Comparison of ENCODE assay signal across 1 cellular context in genomic region chrX:131944936-131945902, GRCh38.
TF ChIP-seq lines count a peak whose summit lies in the region.

No MANE protein-coding gene starts in this region.

TF ChIP-seq in K562, 482 proteins besides CTCF, POLR2A, EP300 and RAD21 (continued from another document and continues in another):
- TF ChIP-seq BCLAF1 (IDR thresholded peaks at IDR 0.05; ENCODE audit: borderline replicate concordance in 1 of 2, control insufficient read depth in 1 of 2, low read depth in 2 of 2, low read length in 1 of 2) (no peak), CREB1 (IDR thresholded peaks at IDR 0.05) (no peak), CREB1 (CRISPR knock-in tag; IDR thresholded peaks at IDR 0.05) (no peak), XRCC5 (IDR thresholded peaks at IDR 0.05; ENCODE audit: low read depth, low read length) (no peak), ZNF324 (CRISPR knock-in tag; IDR thresholded peaks at IDR 0.05) (no peak), C11orf30 (IDR thresholded peaks at IDR 0.05; ENCODE audit: low read depth) (no peak), USF1 (CRISPR knock-in tag; IDR thresholded peaks at IDR 0.05) (no peak), SUPT5H (IDR thresholded peaks at IDR 0.05) (no peak), JUN (IDR thresholded peaks at IDR 0.05; ENCODE audit: borderline replicate concordance, low read depth, low read length) (no peak), JUN (CRISPR knock-in tag; IDR thresholded peaks at IDR 0.05; ENCODE audit: borderline replicate concordance) (no peak), ZNF445 (CRISPR knock-in tag; IDR thresholded peaks at IDR 0.05; ENCODE audit: low read depth) (no peak), CSDE1 (IDR thresholded peaks at IDR 0.05) (no peak), TGIF2 (CRISPR knock-in tag; IDR thresholded peaks at IDR 0.05) (no peak), PTRF (tag; IDR thresholded peaks at IDR 0.05) (no peak), NFE2L1 (tag; IDR thresholded peaks at IDR 0.05; ENCODE audit: borderline replicate concordance, low read depth) (no peak), ZKSCAN3 (CRISPR knock-in tag; IDR thresholded peaks at IDR 0.05) (no peak), ZBTB40 (IDR thresholded peaks at IDR 0.05) (no peak), ZBTB40 (CRISPR knock-in tag; IDR thresholded peaks at IDR 0.05) (no peak), ZNF707 (CRISPR knock-in tag; conservative IDR thresholded peaks at IDR 0.05) (no peak), FOXK2 (conservative IDR thresholded peaks at IDR 0.05 in 1 of 2, IDR thresholded peaks at IDR 0.05 in 1 of 2; ENCODE audit: low read depth in 2 of 2) (no peak), ZFP30 (CRISPR knock-in tag; IDR thresholded peaks at IDR 0.05; ENCODE audit: borderline replicate concordance) (no peak), CHCHD3 (CRISPR knock-in tag; IDR thresholded peaks at IDR 0.05) (no peak), ARID1B (IDR thresholded peaks at IDR 0.05) (peak; percentile 30; the same call in 1 of the 2 replicates), TEAD2 (tag; IDR thresholded peaks at IDR 0.05) (no peak), ZNF830 (CRISPR knock-in tag; IDR thresholded peaks at IDR 0.05) (no peak), RBM14 (IDR thresholded peaks at IDR 0.05; ENCODE audit: borderline replicate concordance, insufficient read depth, low read depth, low read length) (no peak), BMI1 (IDR thresholded peaks at IDR 0.05; ENCODE audit: low read length) (no peak), SMARCA4 (IDR thresholded peaks at IDR 0.05) (peak; percentile 29; the same call in 1 of the 2 replicates), ZNF282 (CRISPR knock-in tag; IDR thresholded peaks at IDR 0.05) (no peak), ZEB2 (IDR thresholded peaks at IDR 0.05) (no peak), SIN3B (IDR thresholded peaks at IDR 0.05; ENCODE audit: low read depth) (no peak), HIVEP1 (CRISPR knock-in tag; IDR thresholded peaks at IDR 0.05) (no peak), POLR3A (IDR thresholded peaks at IDR 0.05; ENCODE audit: borderline replicate concordance, extremely low read depth, insufficient read depth, insufficient read length) (no peak), ZKSCAN1 (IDR thresholded peaks at IDR 0.05; ENCODE audit: low read depth, low read length) (no peak), GTF3C2 (IDR thresholded peaks at IDR 0.05; ENCODE audit: borderline replicate concordance, extremely low read depth, insufficient read length) (no peak), MAFK (IDR thresholded peaks at IDR 0.05; ENCODE audit: low read length) (no peak), EGR1 (conservative IDR thresholded peaks at IDR 0.05) (peak; percentile 39)
- TF ChIP-seq, protein P1, sequence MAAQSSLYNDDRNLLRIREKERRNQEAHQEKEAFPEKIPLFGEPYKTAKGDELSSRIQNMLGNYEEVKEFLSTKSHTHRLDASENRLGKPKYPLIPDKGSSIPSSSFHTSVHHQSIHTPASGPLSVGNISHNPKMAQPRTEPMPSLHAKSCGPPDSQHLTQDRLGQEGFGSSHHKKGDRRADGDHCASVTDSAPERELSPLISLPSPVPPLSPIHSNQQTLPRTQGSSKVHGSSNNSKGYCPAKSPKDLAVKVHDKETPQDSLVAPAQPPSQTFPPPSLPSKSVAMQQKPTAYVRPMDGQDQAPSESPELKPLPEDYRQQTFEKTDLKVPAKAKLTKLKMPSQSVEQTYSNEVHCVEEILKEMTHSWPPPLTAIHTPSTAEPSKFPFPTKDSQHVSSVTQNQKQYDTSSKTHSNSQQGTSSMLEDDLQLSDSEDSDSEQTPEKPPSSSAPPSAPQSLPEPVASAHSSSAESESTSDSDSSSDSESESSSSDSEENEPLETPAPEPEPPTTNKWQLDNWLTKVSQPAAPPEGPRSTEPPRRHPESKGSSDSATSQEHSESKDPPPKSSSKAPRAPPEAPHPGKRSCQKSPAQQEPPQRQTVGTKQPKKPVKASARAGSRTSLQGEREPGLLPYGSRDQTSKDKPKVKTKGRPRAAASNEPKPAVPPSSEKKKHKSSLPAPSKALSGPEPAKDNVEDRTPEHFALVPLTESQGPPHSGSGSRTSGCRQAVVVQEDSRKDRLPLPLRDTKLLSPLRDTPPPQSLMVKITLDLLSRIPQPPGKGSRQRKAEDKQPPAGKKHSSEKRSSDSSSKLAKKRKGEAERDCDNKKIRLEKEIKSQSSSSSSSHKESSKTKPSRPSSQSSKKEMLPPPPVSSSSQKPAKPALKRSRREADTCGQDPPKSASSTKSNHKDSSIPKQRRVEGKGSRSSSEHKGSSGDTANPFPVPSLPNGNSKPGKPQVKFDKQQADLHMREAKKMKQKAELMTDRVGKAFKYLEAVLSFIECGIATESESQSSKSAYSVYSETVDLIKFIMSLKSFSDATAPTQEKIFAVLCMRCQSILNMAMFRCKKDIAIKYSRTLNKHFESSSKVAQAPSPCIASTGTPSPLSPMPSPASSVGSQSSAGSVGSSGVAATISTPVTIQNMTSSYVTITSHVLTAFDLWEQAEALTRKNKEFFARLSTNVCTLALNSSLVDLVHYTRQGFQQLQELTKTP (IDR thresholded peaks at IDR 0.05; ENCODE audit: low read depth in 1 of 2, partially characterized antibody in 2 of 2), result no peak
- TF ChIP-seq, protein P2, sequence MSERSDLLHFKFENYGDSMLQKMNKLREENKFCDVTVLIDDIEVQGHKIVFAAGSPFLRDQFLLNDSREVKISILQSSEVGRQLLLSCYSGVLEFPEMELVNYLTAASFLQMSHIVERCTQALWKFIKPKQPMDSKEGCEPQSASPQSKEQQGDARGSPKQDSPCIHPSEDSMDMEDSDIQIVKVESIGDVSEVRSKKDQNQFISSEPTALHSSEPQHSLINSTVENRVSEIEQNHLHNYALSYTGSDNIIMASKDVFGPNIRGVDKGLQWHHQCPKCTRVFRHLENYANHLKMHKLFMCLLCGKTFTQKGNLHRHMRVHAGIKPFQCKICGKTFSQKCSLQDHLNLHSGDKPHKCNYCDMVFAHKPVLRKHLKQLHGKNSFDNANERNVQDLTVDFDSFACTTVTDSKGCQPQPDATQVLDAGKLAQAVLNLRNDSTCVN (CRISPR knock-in tag; IDR thresholded peaks at IDR 0.05), result no peak
- TF ChIP-seq, protein P3, sequence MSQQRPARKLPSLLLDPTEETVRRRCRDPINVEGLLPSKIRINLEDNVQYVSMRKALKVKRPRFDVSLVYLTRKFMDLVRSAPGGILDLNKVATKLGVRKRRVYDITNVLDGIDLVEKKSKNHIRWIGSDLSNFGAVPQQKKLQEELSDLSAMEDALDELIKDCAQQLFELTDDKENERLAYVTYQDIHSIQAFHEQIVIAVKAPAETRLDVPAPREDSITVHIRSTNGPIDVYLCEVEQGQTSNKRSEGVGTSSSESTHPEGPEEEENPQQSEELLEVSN (IDR thresholded peaks at IDR 0.05; ENCODE audit: borderline replicate concordance in 1 of 2, extremely low read depth in 1 of 2, insufficient read depth in 1 of 2, insufficient read length in 1 of 2, low read depth in 1 of 2, low read length in 1 of 2, poor library complexity in 1 of 2, severe bottlenecking in 1 of 2), result no peak
- TF ChIP-seq, protein P4, sequence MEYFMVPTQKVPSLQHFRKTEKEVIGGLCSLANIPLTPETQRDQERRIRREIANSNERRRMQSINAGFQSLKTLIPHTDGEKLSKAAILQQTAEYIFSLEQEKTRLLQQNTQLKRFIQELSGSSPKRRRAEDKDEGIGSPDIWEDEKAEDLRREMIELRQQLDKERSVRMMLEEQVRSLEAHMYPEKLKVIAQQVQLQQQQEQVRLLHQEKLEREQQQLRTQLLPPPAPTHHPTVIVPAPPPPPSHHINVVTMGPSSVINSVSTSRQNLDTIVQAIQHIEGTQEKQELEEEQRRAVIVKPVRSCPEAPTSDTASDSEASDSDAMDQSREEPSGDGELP (CRISPR knock-in tag; IDR thresholded peaks at IDR 0.05; ENCODE audit: borderline replicate concordance), result no peak
